In genomic region chr4:72207196-72207595, GRCh38 we compare ENCODE assay signal across 19 cellular contexts.
A peak's percentile ranks its signal among the peaks of the same experiment; 100 is the strongest.
DNase-seq lines count a peak whose midpoint lies in the region; ATAC-seq, FAIRE-seq and TF ChIP-seq lines count a peak whose summit lies in the region.
"Had no signal": no experiment of that assay in that cellular context is flagged by ENCODE, and none has a peak within 500 bp of the region (broad histone marks: within the 10 kb centered on the region; RNA-seq: fewer than 3 reads in every experiment).

No MANE protein-coding gene starts in this region.

- H3K27me3 ChIP-seq in left lung: no peaks in the 10 kb centered on the region
- H3K27me3 ChIP-seq in H9 (ENCODE audit: insufficient read depth, low read length): no peaks in the 10 kb centered on the region
- H3K27me3 ChIP-seq: BLaER1 had no signal

- intact Hi-C loops in left lung (cut with DNase I): no loop called here

- no peak overlapping the region for H2BK20ac ChIP-seq in H9 (ENCODE audit: low read depth, low read length, poor library complexity, severe bottlenecking)

- H3K14ac ChIP-seq in H9 (ENCODE audit: insufficient read depth, low read length): no peak overlapping the region

- H4K20me1 ChIP-seq in H9 (ENCODE audit: control insufficient read depth, insufficient read depth, insufficient read length): no peaks in the 10 kb centered on the region
- H4K20me1 ChIP-seq: BLaER1 had no signal

- H3K36me3 ChIP-seq in left lung: no peaks in the 10 kb centered on the region
- H3K36me3 ChIP-seq: BLaER1 had no signal

- H3K27ac Mint-ChIP-seq in type B pancreatic cell: peak overlapping the region; percentile 15
- H3K27ac Mint-ChIP-seq in H9: no peak overlapping the region
- H3K27ac Mint-ChIP-seq: CD14-positive monocyte; CD4-positive, alpha-beta memory T cell had no signal

- TF ChIP-seq CTCF in type B pancreatic cell (conservative IDR thresholded peaks at IDR 0.05) (no peak), left lung (IDR thresholded peaks at IDR 0.05) (no peak), H9 (conservative IDR thresholded peaks at IDR 0.05) (no peak)

- no peak overlapping the region for H2BK15ac ChIP-seq in H9 (ENCODE audit: low read depth, low read length)

- no peak overlapping the region for H3K56ac ChIP-seq in H9 (ENCODE audit: insufficient read length, low read depth, low read length)

- H3T11ph ChIP-seq in H9 (ENCODE audit: low read length): no peak overlapping the region

- H2BK120ac ChIP-seq in H9 (ENCODE audit: low read depth, low read length, poor library complexity, severe bottlenecking): no peak overlapping the region

- FAIRE-seq in RCC 7860 (lab: Jason Lieb, UNC): peak; percentile 79
- FAIRE-seq: GM12878, GM19239, H1 had no signal

- H4K8ac ChIP-seq in H9 (replicated peaks; ENCODE audit: insufficient read length, low read depth, low read length): no peak overlapping the region

- H3K4me1 ChIP-seq in left lung (no peaks in the 10 kb centered on the region), H9 (ENCODE audit: insufficient read depth, low read length) (no peaks in the 10 kb centered on the region)
- H3K4me1 ChIP-seq: BLaER1 had no signal

- no peak overlapping the region for H2BK5ac ChIP-seq in H9 (ENCODE audit: insufficient read length, low read length)

- ATAC-seq in left lung: no peak
- ATAC-seq: GM12878 had no signal

- H3K79me2 ChIP-seq in H9 (ENCODE audit: insufficient read depth, low read length): no peaks in the 10 kb centered on the region

- H2AFZ ChIP-seq in H9 (ENCODE audit: low read length): no peak overlapping the region

- no peak overlapping the region for H4K91ac ChIP-seq in H9 (ENCODE audit: insufficient read length, low read depth, low read length)

- peak; percentile 17 for DNase-seq in HS-27A (ENCODE audit: low read depth)
- DNase-seq in RCC 7860 (ENCODE audit: low spot score): peak; percentile 68
- DNase-seq in glomerular visceral epithelial cell (ENCODE audit: extremely low spot score): peak; percentile 63
- DNase-seq in type B pancreatic cell (ENCODE audit: extremely low spot score, unreplicated experiment): no peak
- DNase-seq in left lung: no peak
- no peak for DNase-seq in SW 1271 (lab: John Stamatoyannopoulos, UW)
- DNase-seq in H9: no peak
- DNase-seq: 8988T; CD4-positive, alpha-beta memory T cell; DMS 273 treated with DMSO at 0.1 percent for 48 hours; DMS53; DND-41; EL; HCEC 1CT had no signal

- no peak overlapping the region for H2BK12ac ChIP-seq in H9 (ENCODE audit: insufficient read length, low read depth, low read length)

- H3K23me2 ChIP-seq in H9 (ENCODE audit: insufficient read length, low read depth, low read length, poor library complexity, severe bottlenecking): no peaks in the 10 kb centered on the region

- H3K4me3 Mint-ChIP-seq in type B pancreatic cell (no peak overlapping the region), H9 (no peak overlapping the region)
- H3K4me3 Mint-ChIP-seq: CD14-positive monocyte; CD4-positive, alpha-beta memory T cell had no signal

- H3K9me3 ChIP-seq in left lung (no peaks in the 10 kb centered on the region), H9 (ENCODE audit: control insufficient read depth, low read depth, low read length) (no peaks in the 10 kb centered on the region)
- H3K9me3 ChIP-seq: BLaER1 had no signal

- no peak overlapping the region for H3K9ac ChIP-seq in H9 (ENCODE audit: extremely low read depth, insufficient read length, low read length)
- H3K9ac ChIP-seq: BLaER1 had no signal

- H2AK5ac ChIP-seq in H9 (ENCODE audit: insufficient read length, low read length): no peak overlapping the region

- H3K9me3 Mint-ChIP-seq in type B pancreatic cell (no peaks in the 10 kb centered on the region), H9 (peaks cover 0 to 4% of the 10 kb centered on the region in 2 experiments; a peak in 4 of 5 replicates)

- H3K79me1 ChIP-seq in H9 (ENCODE audit: insufficient read depth, low read depth, low read length, poor library complexity, severe bottlenecking): no peaks in the 10 kb centered on the region

- H3K4ac ChIP-seq in H9 (ENCODE audit: low read depth, low read length): no peak overlapping the region

- H3K4me1 Mint-ChIP-seq in type B pancreatic cell (ENCODE audit: unreplicated experiment) (no peaks in the 10 kb centered on the region), H9 (no peaks in the 10 kb centered on the region)
- H3K4me1 Mint-ChIP-seq: CD14-positive monocyte; CD4-positive, alpha-beta memory T cell had no signal

- H4K5ac ChIP-seq in H9 (ENCODE audit: insufficient read length, low read depth, low read length): no peak overlapping the region

- H3K23ac ChIP-seq in H9 (ENCODE audit: insufficient read length, low read depth, low read length): no peak overlapping the region

- no peak overlapping the region for H3K27ac ChIP-seq in left lung
- no peak overlapping the region for H3K27ac ChIP-seq in H9 (ENCODE audit: insufficient read length, low read depth, low read length)
- H3K27ac ChIP-seq: BLaER1 had no signal

- H3K36me3 Mint-ChIP-seq in type B pancreatic cell (no peaks in the 10 kb centered on the region), H9 (ENCODE audit: insufficient read depth in 1 of 3, low read depth in 3 of 3) (peaks cover 2 to 5% (median 3%) of the 10 kb centered on the region in 3 experiments; a peak in 3 of 7 replicates)
- H3K36me3 Mint-ChIP-seq: CD14-positive monocyte; CD4-positive, alpha-beta memory T cell had no signal

- H3K27me3 Mint-ChIP-seq in type B pancreatic cell: no peaks in the 10 kb centered on the region
- H3K27me3 Mint-ChIP-seq in H9 (ENCODE audit: low read depth): no peaks in the 10 kb centered on the region

- no peak overlapping the region for H3K4me2 ChIP-seq in H9 (ENCODE audit: insufficient read depth, insufficient read length, low read length)
- H3K4me2 ChIP-seq: BLaER1 had no signal

- H3K18ac ChIP-seq in H9 (ENCODE audit: insufficient read length, low read depth, low read length): no peak overlapping the region

- no peak overlapping the region for H3K4me3 ChIP-seq in left lung
- H3K4me3 ChIP-seq: BLaER1, GM12878 had no signal

Comparison
In these comparisons a context has a peak if more than half of its experiments do, and no peak if none do; other contexts are left out.
1. DNase-seq: peak in HS-27A (single experiment), RCC 7860 (single experiment) and glomerular visceral epithelial cell (single experiment); none in type B pancreatic cell (single experiment), left lung (0 of 2), SW 1271 (0 of 2) and H9 (single experiment).